In genomic region chr12:108589028-108589839, GRCh38 we compare ENCODE assay signal across 1 cellular context.
TF ChIP-seq lines count a peak whose summit lies in the region.

No MANE protein-coding gene starts in this region.

TF ChIP-seq in K562, 482 proteins besides CTCF, POLR2A, EP300 and RAD21:
- no peak for TF ChIP-seq E4F1 (CRISPR knock-in tag; IDR thresholded peaks at IDR 0.05; ENCODE audit: borderline replicate concordance)
- no peak for TF ChIP-seq CHD1 (IDR thresholded peaks at IDR 0.05; ENCODE audit: low read length)
- no peak for TF ChIP-seq ZBTB1 (CRISPR knock-in tag; IDR thresholded peaks at IDR 0.05; ENCODE audit: borderline replicate concordance, low read depth)
- TF ChIP-seq KDM2B (CRISPR knock-in tag; IDR thresholded peaks at IDR 0.05) = no peak
- no peak for TF ChIP-seq PHF21A (IDR thresholded peaks at IDR 0.05; ENCODE audit: borderline replicate concordance, low read depth)
- no peak for TF ChIP-seq U2AF2 (optimal IDR thresholded peaks at IDR 0.05; ENCODE audit: low read depth, low read length)
- TF ChIP-seq ARID1B (IDR thresholded peaks at IDR 0.05) = no peak
- TF ChIP-seq E2F5 (CRISPR knock-in tag; IDR thresholded peaks at IDR 0.05) = no peak
- no peak for TF ChIP-seq POLR2H (tag; IDR thresholded peaks at IDR 0.05; ENCODE audit: low read depth)
- TF ChIP-seq CHCHD3 (CRISPR knock-in tag; IDR thresholded peaks at IDR 0.05) = no peak
- TF ChIP-seq DACH1 (IDR thresholded peaks at IDR 0.05; ENCODE audit: partially characterized antibody) = no peak
- TF ChIP-seq DEAF1 (CRISPR knock-in tag; IDR thresholded peaks at IDR 0.05) = no peak
- no peak for TF ChIP-seq ZNF146 (CRISPR knock-in tag; IDR thresholded peaks at IDR 0.05; ENCODE audit: unreplicated experiment)
- no peak for TF ChIP-seq MCM5 (IDR thresholded peaks at IDR 0.05; ENCODE audit: low read depth)
- no peak for TF ChIP-seq CREB5 (CRISPR knock-in tag; IDR thresholded peaks at IDR 0.05)
- TF ChIP-seq ZNF695 (CRISPR knock-in tag; IDR thresholded peaks at IDR 0.05) = no peak
- TF ChIP-seq COPS2 (conservative IDR thresholded peaks at IDR 0.05) = no peak
- TF ChIP-seq PYGO2 (tag; IDR thresholded peaks at IDR 0.05) = no peak
- no peak for TF ChIP-seq HMGXB4 (CRISPR knock-in tag; IDR thresholded peaks at IDR 0.05)
- no peak for TF ChIP-seq PHF20 (IDR thresholded peaks at IDR 0.05; ENCODE audit: partially characterized antibody)
